ENCODE assay signal across 17 cellular contexts in the genomic region with DNA sequence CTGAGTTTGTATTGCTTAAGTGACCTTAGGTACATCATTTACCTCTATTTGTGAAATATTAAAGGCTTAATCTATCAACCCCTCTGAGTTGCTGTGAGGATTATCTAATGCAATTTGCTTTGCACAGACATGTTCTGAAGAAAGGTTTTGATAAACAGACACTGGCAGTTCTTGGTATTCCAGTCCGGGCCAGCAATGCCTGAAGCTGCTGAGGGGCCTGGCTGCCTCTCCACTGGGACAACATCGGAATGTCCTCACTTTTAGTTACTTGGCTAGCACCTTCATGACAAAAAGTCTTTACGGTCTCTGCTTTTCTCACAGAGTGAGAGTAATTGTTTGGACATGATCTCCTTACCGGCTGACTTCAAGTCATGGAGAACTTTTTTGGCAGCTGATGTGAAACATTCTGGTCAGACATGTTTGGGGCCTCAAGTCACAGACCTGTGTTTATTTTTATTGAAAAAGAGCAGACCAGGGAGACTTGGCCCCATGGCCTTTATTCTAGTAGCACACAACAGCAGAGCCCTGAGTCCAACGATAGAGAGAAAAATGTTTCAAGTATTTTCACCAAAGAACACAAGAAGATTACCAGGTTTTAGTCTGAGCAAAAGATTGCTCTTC.
DNase-seq lines count a peak whose midpoint lies in the region; ATAC-seq and TF ChIP-seq lines count a peak whose summit lies in the region.
"Had no signal": no experiment of that assay in that cellular context is flagged by ENCODE, and none has a peak within 500 bp of the region (broad histone marks: within the 10 kb centered on the region; RNA-seq: fewer than 3 reads in every experiment).

No MANE protein-coding gene starts in this region.

- no peak overlapping the region for H3K9ac ChIP-seq in mesendoderm (ENCODE audit: low read length)

- no peak overlapping the region for H4K5ac ChIP-seq in mesendoderm (ENCODE audit: low read length)

- H3K4me1 ChIP-seq in breast epithelium, result peaks cover 0 to 4% of the 10 kb centered on the region in 2 donors
- H3K4me1 ChIP-seq in mesendoderm (ENCODE audit: control insufficient read depth, low read depth, low read length), result no peaks in the 10 kb centered on the region
- H3K4me1 ChIP-seq in sigmoid colon, result peaks cover 0 to 25% (median 20%) of the 10 kb centered on the region in 4 donors

- POLR2A ChIA-PET in MCF 10A (lab: Yijun Ruan, JAX), result interaction anchor here (2.8 kb wide), 1 partner anchor 14 kb away, joined by 9 read pairs; no protein-coding TSS in a partner anchor

- H3K4me3 Mint-ChIP-seq in MCF 10A (ENCODE audit: unreplicated experiment), result no peak overlapping the region
- no peak overlapping the region for H3K4me3 Mint-ChIP-seq in type B pancreatic cell
- H3K4me3 Mint-ChIP-seq: CD14-positive monocyte; CD8-positive, alpha-beta T cell; HFFc6 had no signal

- H3K36me3 Mint-ChIP-seq in MCF 10A (ENCODE audit: insufficient read depth, unreplicated experiment) (no peaks in the 10 kb centered on the region), type B pancreatic cell (no peaks in the 10 kb centered on the region)
- H3K36me3 Mint-ChIP-seq: CD14-positive monocyte; CD8-positive, alpha-beta T cell had no signal

- TF ChIP-seq EP300 in sigmoid colon (IDR thresholded peaks at IDR 0.05), result no peak

- no TSS peak for BruUV-seq in MCF 10A (replicated peaks; lab: Mats Ljungman, UMichigan)

- H3K4me1 Mint-ChIP-seq in MCF 10A (ENCODE audit: insufficient read depth, unreplicated experiment) (no peaks in the 10 kb centered on the region), type B pancreatic cell (ENCODE audit: unreplicated experiment) (no peaks in the 10 kb centered on the region)
- H3K4me1 Mint-ChIP-seq: CD14-positive monocyte had no signal

- H3K4me2 ChIP-seq in mesendoderm (ENCODE audit: low read length), result no peak overlapping the region

- no peak overlapping the region for H3K56ac ChIP-seq in mesendoderm (ENCODE audit: low read length)

- no peak overlapping the region for H2BK120ac ChIP-seq in mesendoderm (ENCODE audit: low read depth, low read length)

- DNase-seq in breast epithelium (ENCODE audit: low spot score in 2 of 2) (peak in 1 of 2 donors; percentile 69), MCF 10A (ENCODE audit: unreplicated experiment) (no peak), mesendoderm (peak; percentile 7), sigmoid colon (no peak), type B pancreatic cell (ENCODE audit: extremely low spot score, unreplicated experiment) (no peak), sciatic nerve (ENCODE audit: low spot score) (no peak), NCI-H1092 (lab: John Stamatoyannopoulos, UW) (no peak)
- DNase-seq: CD8-positive, alpha-beta T cell; COR-L47; DMS153; DND-41; GDM1; HCEC 1CT; HFFc6 had no signal

- no peak overlapping the region for H4K8ac ChIP-seq in mesendoderm (ENCODE audit: low read depth, low read length)

- ATAC-seq in HG02973 (IDR thresholded peaks at IDR 0.05; ENCODE audit: unreplicated experiment), result no peak
- ATAC-seq in sciatic nerve, result no peak
- ATAC-seq: CD8-positive, alpha-beta T cell had no signal

- H3K18ac ChIP-seq in mesendoderm (ENCODE audit: low read length), result no peak overlapping the region

- TF ChIP-seq POLR2A in breast epithelium (IDR thresholded peaks at IDR 0.05), result no peak
- no peak for TF ChIP-seq POLR2A in sigmoid colon (IDR thresholded peaks at IDR 0.05)

- H3K9me3 ChIP-seq in breast epithelium (no peaks in the 10 kb centered on the region), sigmoid colon (no peaks in the 10 kb centered on the region)

- H2BK15ac ChIP-seq in mesendoderm (replicated peaks; ENCODE audit: low read depth), result no peak overlapping the region

- H3K79me2 ChIP-seq in mesendoderm (ENCODE audit: control insufficient read depth, insufficient read depth, low read length), result no peaks in the 10 kb centered on the region

- H3K27ac ChIP-seq in breast epithelium, result peak overlapping the region; percentile 39 to 52
- no peak overlapping the region for H3K27ac ChIP-seq in mesendoderm (ENCODE audit: low read depth, low read length)
- H3K27ac ChIP-seq in sigmoid colon, result peak overlapping the region in 3 of 4 donors; percentile 29 to 73 (median 73)
- H3K27ac ChIP-seq: 22Rv1 had no signal

- no peak overlapping the region for H3K4me3 ChIP-seq in breast epithelium
- H3K4me3 ChIP-seq in mesendoderm (ENCODE audit: low read length), result no peak overlapping the region
- H3K4me3 ChIP-seq in sigmoid colon, result no peak overlapping the region

- no CpG with 5 or more reads among the region's 5 CpGs for WGBS in mesendoderm (ENCODE audit: extremely low coverage, insufficient coverage, low lambda C conversion rate)
- WGBS in sigmoid colon, 2 donors, result 74 to 86% methylated on average over 5 of the region's 5 CpGs

- no peaks in the 10 kb centered on the region for H3K36me3 ChIP-seq in breast epithelium
- H3K36me3 ChIP-seq in mesendoderm (ENCODE audit: control insufficient read depth, insufficient read depth, low read length), result no peaks in the 10 kb centered on the region
- no peaks in the 10 kb centered on the region for H3K36me3 ChIP-seq in sigmoid colon

- CTCF ChIA-PET in MCF 10A (lab: Yijun Ruan, JAX), result interaction anchor here (0.5 to 0.6 kb wide), 2 partner anchors 42 to 95 kb away, joined by 3 to 5 read pairs; no protein-coding TSS in a partner anchor

- intact Hi-C loops in breast epithelium (cut with DNase I; ENCODE audit: low total_unique reads) (no loop called here), MCF 10A (cut with micrococcal nuclease) (no loop called here), sigmoid colon (cut with DNase I) (loop anchor here (5.0 kb wide), 1 partner anchor 1204 kb away; no protein-coding TSS in a partner anchor), sciatic nerve (cut with DNase I) (no loop called here)

- no peaks in the 10 kb centered on the region for H3K27me3 ChIP-seq in breast epithelium
- no peaks in the 10 kb centered on the region for H3K27me3 ChIP-seq in mesendoderm (ENCODE audit: insufficient read depth, low read length, poor library complexity)
- no peaks in the 10 kb centered on the region for H3K27me3 ChIP-seq in sigmoid colon

- no peak overlapping the region for H3K4ac ChIP-seq in mesendoderm (ENCODE audit: low read depth, low read length)

- no peaks in the 10 kb centered on the region for H3K79me1 ChIP-seq in mesendoderm (ENCODE audit: low read length)

- no peak overlapping the region for H2BK5ac ChIP-seq in mesendoderm (ENCODE audit: low read length)

- H3K27me3 Mint-ChIP-seq in MCF 10A (ENCODE audit: insufficient read depth, unreplicated experiment), result no peaks in the 10 kb centered on the region
- no peaks in the 10 kb centered on the region for H3K27me3 Mint-ChIP-seq in type B pancreatic cell

- H3K9me3 Mint-ChIP-seq in MCF 10A (ENCODE audit: unreplicated experiment) (no peaks in the 10 kb centered on the region), type B pancreatic cell (no peaks in the 10 kb centered on the region)

- H3K27ac Mint-ChIP-seq in MCF 10A (ENCODE audit: low read depth, unreplicated experiment), result no peak overlapping the region
- no peak overlapping the region for H3K27ac Mint-ChIP-seq in type B pancreatic cell
- H3K27ac Mint-ChIP-seq: CD14-positive monocyte; CD8-positive, alpha-beta T cell; HFFc6 had no signal

- H3K23ac ChIP-seq in mesendoderm (ENCODE audit: low read length), result no peak overlapping the region

- no peak for TF ChIP-seq CTCF in breast epithelium (IDR thresholded peaks at IDR 0.05)
- TF ChIP-seq CTCF in MCF 10A (IDR thresholded peaks at IDR 0.05; ENCODE audit: unreplicated experiment), result no peak
- TF ChIP-seq CTCF in sigmoid colon (IDR thresholded peaks at IDR 0.05), result no peak
- no peak for TF ChIP-seq CTCF in type B pancreatic cell (conservative IDR thresholded peaks at IDR 0.05)

- no peak overlapping the region for H2AK5ac ChIP-seq in mesendoderm (ENCODE audit: low read length)
